11 cellular contexts compared by ENCODE assay signal in the genomic region with DNA sequence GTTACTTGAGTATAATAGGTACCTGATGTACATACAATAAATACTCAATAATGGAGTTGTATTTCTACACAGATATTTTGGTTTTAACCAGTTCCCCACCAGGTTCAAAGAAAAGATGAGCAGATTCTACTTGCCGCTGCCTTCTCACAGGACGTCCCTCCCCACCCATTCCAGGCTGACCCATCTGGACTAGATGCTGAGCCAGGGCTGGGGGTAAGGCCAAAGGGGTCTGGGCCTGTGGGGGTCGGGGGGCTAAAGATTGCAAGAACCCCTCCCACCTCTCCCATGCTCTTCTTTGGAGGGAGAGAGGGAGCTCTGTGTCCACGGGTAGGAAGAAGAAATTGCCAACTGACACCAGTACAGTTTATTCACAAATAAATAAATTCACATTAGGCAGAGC. TPM values are rescaled to one million over a fixed set of nuclear protein-coding genes. Genes with fewer than 3 reads are reported as not detected.
A peak's percentile ranks its signal among the peaks of the same experiment; 100 is the strongest.
DNase-seq lines count a peak whose midpoint lies in the region; ATAC-seq, FAIRE-seq and TF ChIP-seq lines count a peak whose summit lies in the region.
"Had no signal": no experiment of that assay in that cellular context is flagged by ENCODE, and none has a peak within 500 bp of the region (broad histone marks: within the 10 kb centered on the region; RNA-seq: fewer than 3 reads in every experiment).

No MANE protein-coding gene starts in this region.

- no peaks in the 10 kb centered on the region for H3K9me3 Mint-ChIP-seq in activated T-cell treated with anti-CD3 and anti-CD28 coated beads, Interleukin-2, amount 50 U/mL, for 24 hours
- H3K9me3 Mint-ChIP-seq in activated T-helper 17 cell treated with anti-CD3 and anti-CD28 coated beads, Interleukin-2, amount 50 U/mL, for 72 hours: no peaks in the 10 kb centered on the region

- no peak overlapping the region for H3K27ac ChIP-seq in keratinocyte (ENCODE audit: control insufficient read depth, insufficient read depth, low read length)
- H3K27ac ChIP-seq in subcutaneous abdominal adipose tissue (ENCODE audit: low read depth, low read length): peak overlapping the region; percentile 54

- H3K9me3 ChIP-seq in keratinocyte (ENCODE audit: control insufficient read depth, low read depth, low read length) (no peaks in the 10 kb centered on the region), subcutaneous abdominal adipose tissue (ENCODE audit: control insufficient read depth in 5 of 5, low read length in 5 of 5) (no peaks in the 10 kb centered on the region)

- H3K36me3 ChIP-seq in keratinocyte (ENCODE audit: control insufficient read depth in 2 of 2, extremely low read depth in 1 of 2, insufficient read depth in 2 of 2, low read length in 2 of 2) (no peaks in the 10 kb centered on the region), subcutaneous abdominal adipose tissue (ENCODE audit: control insufficient read depth in 5 of 5, insufficient read depth in 5 of 5, low read length in 5 of 5) (no peaks in the 10 kb centered on the region)

- H3K4me2 ChIP-seq in keratinocyte (ENCODE audit: control insufficient read depth, extremely low read depth, insufficient read depth, low read depth, low read length): peak overlapping the region; percentile 72

- TF ChIP-seq CTCF in keratinocyte (optimal IDR thresholded peaks at IDR 0.05 in 1 of 3, IDR thresholded peaks at IDR 0.05 in 1 of 3, conservative IDR thresholded peaks at IDR 0.05 in 1 of 3; ENCODE audit: extremely low read depth in 1 of 3, insufficient read depth in 2 of 3, low read length in 3 of 3): no peak

- H3K27me3 Mint-ChIP-seq in activated T-cell treated with anti-CD3 and anti-CD28 coated beads, Interleukin-2, amount 50 U/mL, for 24 hours: peaks cover 18% of the 10 kb centered on the region
- peaks cover 4% of the 10 kb centered on the region for H3K27me3 Mint-ChIP-seq in activated T-helper 17 cell treated with anti-CD3 and anti-CD28 coated beads, Interleukin-2, amount 50 U/mL, for 72 hours

- H2AFZ ChIP-seq in keratinocyte (ENCODE audit: control insufficient read depth, low read length): no peak overlapping the region

- no peaks in the 10 kb centered on the region for H4K20me1 ChIP-seq in keratinocyte (ENCODE audit: control insufficient read depth, extremely low read depth, insufficient read depth, low read length)

- H3K27me3 ChIP-seq in keratinocyte (ENCODE audit: control insufficient read depth, extremely low read depth, insufficient read depth, low read length): peaks cover 7% of the 10 kb centered on the region
- peaks cover 0 to 11% (median 3%) of the 10 kb centered on the region in 5 donors for H3K27me3 ChIP-seq in subcutaneous abdominal adipose tissue (ENCODE audit: control insufficient read depth in 5 of 5, insufficient read depth in 4 of 5, low read length in 5 of 5)

- H3K79me2 ChIP-seq in keratinocyte (ENCODE audit: control insufficient read depth, insufficient read depth, low read length): no peaks in the 10 kb centered on the region

- H3K27ac Mint-ChIP-seq in activated T-cell treated with anti-CD3 and anti-CD28 coated beads, Interleukin-2, amount 50 U/mL, for 24 hours: no peak overlapping the region
- peak overlapping the region; percentile 74 for H3K27ac Mint-ChIP-seq in activated T-helper 17 cell treated with anti-CD3 and anti-CD28 coated beads, Interleukin-2, amount 50 U/mL, for 72 hours

- H3K4me1 Mint-ChIP-seq in activated T-cell treated with anti-CD3 and anti-CD28 coated beads, Interleukin-2, amount 50 U/mL, for 24 hours (ENCODE audit: low read depth): peaks cover 7% of the 10 kb centered on the region
- H3K4me1 Mint-ChIP-seq in activated T-helper 17 cell treated with anti-CD3 and anti-CD28 coated beads, Interleukin-2, amount 50 U/mL, for 72 hours: no peaks in the 10 kb centered on the region

- peak overlapping the region; percentile 77 for H3K4me3 Mint-ChIP-seq in activated T-cell treated with anti-CD3 and anti-CD28 coated beads, Interleukin-2, amount 50 U/mL, for 24 hours
- peak overlapping the region; percentile 78 for H3K4me3 Mint-ChIP-seq in activated T-helper 17 cell treated with anti-CD3 and anti-CD28 coated beads, Interleukin-2, amount 50 U/mL, for 72 hours

- no peaks in the 10 kb centered on the region for H3K36me3 Mint-ChIP-seq in activated T-cell treated with anti-CD3 and anti-CD28 coated beads, Interleukin-2, amount 50 U/mL, for 24 hours (ENCODE audit: low read depth)
- H3K36me3 Mint-ChIP-seq in activated T-helper 17 cell treated with anti-CD3 and anti-CD28 coated beads, Interleukin-2, amount 50 U/mL, for 72 hours (ENCODE audit: low read depth): no peaks in the 10 kb centered on the region

- no peak overlapping the region for H3K9ac ChIP-seq in keratinocyte (ENCODE audit: control insufficient read depth, extremely low read depth, insufficient read depth, low read length)
- peak overlapping the region in 1 of 5 donors; percentile 85 for H3K9ac ChIP-seq in subcutaneous abdominal adipose tissue (ENCODE audit: low read length in 5 of 5)

- dilution Hi-C loops in keratinocyte (cut with MboI; ENCODE audit: extremely low pct_ligation_motif_present, low sequenced_read_pairs): no loop called here

- DNase-seq in activated T-cell treated with anti-CD3 and anti-CD28 coated beads, Interleukin-2, amount 50 U/mL, for 24 hours: no peak
- no peak for DNase-seq in activated T-cell treated with anti-CD3 and anti-CD28 coated beads, Interleukin-2, amount 50 U/mL, for 1 hour
- no peak for DNase-seq in keratinocyte (ENCODE audit: low read depth, low spot score)
- no peak for DNase-seq in NCI-H1930 (lab: John Stamatoyannopoulos, UW)
- no peak for DNase-seq in NOMO-1 (lab: John Stamatoyannopoulos, UW; ENCODE audit: unreplicated experiment in 2 of 2)
- DNase-seq: trophoblast cell had no signal

- H3K4me1 ChIP-seq in keratinocyte (ENCODE audit: control insufficient read depth, extremely low read depth, insufficient read depth, low read length) (peaks cover 4% of the 10 kb centered on the region), subcutaneous abdominal adipose tissue (ENCODE audit: control insufficient read depth in 5 of 5, insufficient read depth in 5 of 5, low read length in 5 of 5) (peaks cover 2 to 52% (median 48%) of the 10 kb centered on the region in 5 donors)

- H3K9me1 ChIP-seq in keratinocyte (ENCODE audit: control insufficient read depth, extremely low read depth, insufficient read depth, low read length): no peaks in the 10 kb centered on the region

- no peak for FAIRE-seq in keratinocyte (lab: Jason Lieb, UNC)

- no peak overlapping the region for H3K4me3 ChIP-seq in keratinocyte (ENCODE audit: control insufficient read depth in 2 of 3, extremely low read depth in 1 of 3, insufficient read depth in 2 of 3, low read depth in 1 of 3, low read length in 3 of 3)
- peak overlapping the region in 4 of 5 donors; percentile 52 to 73 (median 68) for H3K4me3 ChIP-seq in subcutaneous abdominal adipose tissue (ENCODE audit: low read depth in 1 of 5, low read length in 5 of 5)

- no peak for ATAC-seq in activated T-helper 17 cell treated with anti-CD3 and anti-CD28 coated beads, Interleukin-2, amount 50 U/mL, for 72 hours (replicated peaks)
- ATAC-seq in HG02852 (IDR thresholded peaks at IDR 0.05; ENCODE audit: unreplicated experiment): no peak

RNA-seq across cellular contexts. Expression of a gene that starts 1.5 kb away (rescaled TPM):
- 1 to 10 TPM; 2.1 to 3.7 TPM for total RNA-seq in activated T-helper 17 cell treated with anti-CD3 and anti-CD28 coated beads, Interleukin-2, amount 50 U/mL, for 72 hours
- 0.05 TPM in 1 of 3 replicates, not detected in the others for polyA plus RNA-seq in keratinocyte
- not detected for polyA plus RNA-seq in keratinocyte (2011; ENCODE audit: low read depth)
- polyA plus RNA-seq in keratinocyte (2011; cell fraction: cytosol; rRNA removed): not detected in 2 replicates
- not detected in 2 replicates for polyA plus RNA-seq in keratinocyte (2011; cell fraction: nucleus; rRNA removed)
- 0.11 TPM in 1 of 2 replicates, not detected in the other for polyA plus RNA-seq in keratinocyte (2012; ENCODE audit: low replicate concordance)
- polyA minus RNA-seq in keratinocyte: not detected in 3 replicates
- polyA minus RNA-seq in keratinocyte (2011; cell fraction: cytosol; rRNA and poly(A)+ RNA removed): 3.5 TPM
- polyA minus RNA-seq in keratinocyte (2011; cell fraction: nucleus; rRNA and poly(A)+ RNA removed): 0.42 TPM in 1 of 2 replicates, not detected in the other

RNA-seq across cellular contexts. Expression of a gene that starts 26.6 kb away (rescaled TPM):
- under 1 TPM in 1 of 2 donors, not detected in 1; 0.15 TPM for total RNA-seq in activated T-helper 17 cell treated with anti-CD3 and anti-CD28 coated beads, Interleukin-2, amount 50 U/mL, for 72 hours
- 0.16 to 0.39 TPM (median 0.22 TPM) in 3 replicates for polyA plus RNA-seq in keratinocyte
- polyA plus RNA-seq in keratinocyte (2011; ENCODE audit: low read depth): not detected
- 0.22 and 0.23 TPM in 2 replicates for polyA plus RNA-seq in keratinocyte (2011; cell fraction: cytosol; rRNA removed)
- polyA plus RNA-seq in keratinocyte (2011; cell fraction: nucleus; rRNA removed): 0.15 and 0.37 TPM in 2 replicates
- 0.34 and 0.71 TPM in 2 replicates for polyA plus RNA-seq in keratinocyte (2012; ENCODE audit: low replicate concordance)
- not detected in 3 replicates for polyA minus RNA-seq in keratinocyte
- not detected for polyA minus RNA-seq in keratinocyte (2011; cell fraction: cytosol; rRNA and poly(A)+ RNA removed)
- not detected in 2 replicates for polyA minus RNA-seq in keratinocyte (2011; cell fraction: nucleus; rRNA and poly(A)+ RNA removed)
- total RNA-seq: glomerular endothelial cell, HT1080 had no signal

RNA-seq across cellular contexts. Expression of a gene that starts 58.9 kb away (rescaled TPM):
- total RNA-seq in activated T-helper 17 cell treated with anti-CD3 and anti-CD28 coated beads, Interleukin-2, amount 50 U/mL, for 72 hours: under 1 TPM in 1 of 2 donors, not detected in 1; 0.19 TPM
- polyA plus RNA-seq in keratinocyte: 0.05 to 0.08 TPM in 2 of 3 replicates, not detected in the other
- polyA plus RNA-seq in keratinocyte (2011; ENCODE audit: low read depth): not detected
- 0.05 and 0.07 TPM in 2 replicates for polyA plus RNA-seq in keratinocyte (2011; cell fraction: cytosol; rRNA removed)
- polyA plus RNA-seq in keratinocyte (2011; cell fraction: nucleus; rRNA removed): not detected in 2 replicates
- not detected in 2 replicates for polyA plus RNA-seq in keratinocyte (2012; ENCODE audit: low replicate concordance)
- polyA minus RNA-seq in keratinocyte: 0.20 TPM in 1 of 3 replicates, not detected in the others
- polyA minus RNA-seq in keratinocyte (2011; cell fraction: cytosol; rRNA and poly(A)+ RNA removed): not detected
- polyA minus RNA-seq in keratinocyte (2011; cell fraction: nucleus; rRNA and poly(A)+ RNA removed): not detected in 2 replicates
- total RNA-seq: glomerular endothelial cell, HT1080 had no signal

RNA-seq across cellular contexts. Expression of a gene that starts 59.0 kb away (rescaled TPM):
- 1 to 10 TPM; 2.1 to 5.3 TPM for total RNA-seq in activated T-helper 17 cell treated with anti-CD3 and anti-CD28 coated beads, Interleukin-2, amount 50 U/mL, for 72 hours
- 4.0 to 6.0 TPM (median 5.9 TPM) in 3 replicates for polyA plus RNA-seq in keratinocyte
- 2.9 TPM for polyA plus RNA-seq in keratinocyte (2011; ENCODE audit: low read depth)
- polyA plus RNA-seq in keratinocyte (2011; cell fraction: cytosol; rRNA removed): 3.0 and 4.7 TPM in 2 replicates
- polyA plus RNA-seq in keratinocyte (2011; cell fraction: nucleus; rRNA removed): 5.8 and 6.0 TPM in 2 replicates
- 2.7 and 3.6 TPM in 2 replicates for polyA plus RNA-seq in keratinocyte (2012; ENCODE audit: low replicate concordance)
- polyA minus RNA-seq in keratinocyte: 5.8 to 6.3 TPM (median 5.9 TPM) in 3 replicates
- polyA minus RNA-seq in keratinocyte (2011; cell fraction: cytosol; rRNA and poly(A)+ RNA removed): 8.6 TPM
- 1.9 and 4.7 TPM in 2 replicates for polyA minus RNA-seq in keratinocyte (2011; cell fraction: nucleus; rRNA and poly(A)+ RNA removed)

Comparison
In these comparisons a context has a peak if more than half of its experiments do, and no peak if none do; other contexts are left out.
1. H3K4me3 ChIP-seq: peak in subcutaneous abdominal adipose tissue (4 of 5); none in keratinocyte (0 of 3).